ENCODE assay signal across 8 cellular contexts in genomic region chr11:125494987-125495725, GRCh38. TPM values are rescaled to one million over a fixed set of nuclear protein-coding genes. Genes with fewer than 3 reads are reported as not detected.
A peak's percentile ranks its signal among the peaks of the same experiment; 100 is the strongest.
DNase-seq lines count a peak whose midpoint lies in the region; ATAC-seq, FAIRE-seq and TF ChIP-seq lines count a peak whose summit lies in the region.

No MANE protein-coding gene starts in this region.

- ATAC-seq in HG03442 (IDR thresholded peaks at IDR 0.05; ENCODE audit: unreplicated experiment) (peak; percentile 27), pancreas (peak; percentile 49 to 77 (median 72)), GM19463 (IDR thresholded peaks at IDR 0.05; ENCODE audit: unreplicated experiment) (no peak)

- H3K4me3 ChIP-seq in left ventricle myocardium inferior: peak overlapping the region; percentile 78
- peak overlapping the region in 3 of 4 donors; percentile 15 to 52 (median 40) for H3K4me3 ChIP-seq in pancreas

- in situ Hi-C loops in G401 (cut with HindIII; ENCODE audit: low sequenced_read_pairs): no loop called here

- FAIRE-seq in pancreas (lab: Jason Lieb, UNC): no peak

- 1 to 2% methylated on average over 46 to 55 of the region's 55 CpGs for WGBS in pancreas, 2 donors

- H3K4me1 ChIP-seq in left ventricle myocardium inferior: peaks cover 22% of the 10 kb centered on the region
- H3K4me1 ChIP-seq in pancreas: peaks cover 0 to 5% (median 4%) of the 10 kb centered on the region in 3 donors

- H3K27me3 ChIP-seq in left ventricle myocardium inferior (ENCODE audit: low read depth) (no peaks in the 10 kb centered on the region), pancreas (peaks cover 0 to 11% (median under 1%) of the 10 kb centered on the region in 4 donors)

- H3K27ac ChIP-seq in left ventricle myocardium inferior (replicated peaks) (peak overlapping the region; percentile 75), pancreas (no peak overlapping the region)

- DNase-seq in G401 (ENCODE audit: low spot score) (peak; percentile 63), anterior cingulate cortex (lab: John Stamatoyannopoulos, UW) (peak in 48 of 58 donors; percentile 31 to 77 (median 62)), left ventricle myocardium inferior (peak; percentile 37), pancreas (peak in 4 of 6 donors; percentile 21 to 70 (median 46)), SHP77 (lab: John Stamatoyannopoulos, UW) (no peak)
- DNase-seq in effector CD8-positive, alpha-beta T cell (lab: John Stamatoyannopoulos, UW): no peak

- intact Hi-C loops in left ventricle myocardium inferior (cut with micrococcal nuclease): no loop called here
- intact Hi-C loops in pancreas (cut with DNase I): no loop called here

- TF ChIP-seq CTCF in left ventricle myocardium inferior (IDR thresholded peaks at IDR 0.05; ENCODE audit: borderline replicate concordance): no peak
- no peak for TF ChIP-seq CTCF in pancreas (IDR thresholded peaks at IDR 0.05)

- H3K9me3 ChIP-seq in left ventricle myocardium inferior (replicated peaks): no peaks in the 10 kb centered on the region
- H3K9me3 ChIP-seq in pancreas: no peaks in the 10 kb centered on the region

- H3K36me3 ChIP-seq in left ventricle myocardium inferior (no peaks in the 10 kb centered on the region), pancreas (no peaks in the 10 kb centered on the region)

RNA-seq across cellular contexts. Expression of gene FEZ1, which starts 0.9 kb away (rescaled TPM):
- 7.1 and 12.4 TPM in 2 replicates for total RNA-seq in G401 (2014; rRNA removed; shearing (Covaris generic))
- total RNA-seq in left ventricle myocardium inferior (29.2 TPM), pancreas (1 to 10 TPM in 4 of 6 donors, under 1 TPM in 2; 0.73 to 3.4 (median 1.6) TPM)
- polyA plus RNA-seq in pancreas: 1 to 10 TPM; 3.7 to 6.1 TPM

Comparison
In these comparisons a context has a peak if more than half of its experiments do, and no peak if none do; other contexts are left out.
1. DNase-seq: peak in G401 (single experiment), anterior cingulate cortex (48 of 58), left ventricle myocardium inferior (single experiment) and pancreas (4 of 6); none in effector CD8-positive, alpha-beta T cell (single experiment) and SHP77 (0 of 2).